17 cellular contexts compared by ENCODE assay signal in genomic region chr5:107980923-107981748, GRCh38.
DNase-seq lines count a peak whose midpoint lies in the region; ATAC-seq and TF ChIP-seq lines count a peak whose summit lies in the region.
"Had no signal": no experiment of that assay in that cellular context is flagged by ENCODE, and none has a peak within 500 bp of the region (broad histone marks: within the 10 kb centered on the region; RNA-seq: fewer than 3 reads in every experiment).

No MANE protein-coding gene starts in this region.

- H3K4me3 Mint-ChIP-seq in activated naive CD8-positive, alpha-beta T cell treated with anti-CD3 and anti-CD28 coated beads, Interleukin-2, amount 50 U/mL, for 24 hours: no peak overlapping the region
- H3K4me3 Mint-ChIP-seq in activated naive CD8-positive, alpha-beta T cell treated with anti-CD3 and anti-CD28 coated beads for 36 hours: no peak overlapping the region
- H3K4me3 Mint-ChIP-seq in stimulated activated effector memory CD8-positive, alpha-beta T cell treated with anti-CD3 and anti-CD28 coated beads, Interleukin-12 subunit alpha, Interleukin-12 subunit beta, amount 100 ng/mL, for 72 hours: peak overlapping the region; percentile 1
- H3K4me3 Mint-ChIP-seq: CD8-positive, alpha-beta T cell had no signal

- TF ChIP-seq CTCF in PC-3 (conservative IDR thresholded peaks at IDR 0.05; ENCODE audit: low read depth, low read length) (no peak), fibroblast of mammary gland (conservative IDR thresholded peaks at IDR 0.05; ENCODE audit: control insufficient read depth, insufficient read depth, low read depth, low read length) (no peak)

- H3K9me2 ChIP-seq in PC-3 (replicated peaks; ENCODE audit: low read length): no peaks in the 10 kb centered on the region

- POLR2A ChIA-PET in PC-3 (lab: Charles Lee; ENCODE audit: unreplicated experiment): no interaction called here

- H3K4me2 ChIP-seq in PC-3 (ENCODE audit: low read length): no peak overlapping the region

- H3K79me2 ChIP-seq in PC-3 (ENCODE audit: low read length): no peaks in the 10 kb centered on the region

- H3K27ac ChIP-seq in PC-3 (ENCODE audit: low read length): no peak overlapping the region

- BruUV-seq in PC-3 (replicated peaks; lab: Mats Ljungman, UMichigan): no TSS peak

- H3K4me1 ChIP-seq in PC-3 (ENCODE audit: insufficient read depth, low read length): no peaks in the 10 kb centered on the region

- no peaks in the 10 kb centered on the region for H4K20me1 ChIP-seq in PC-3 (ENCODE audit: low read length)

- H3K27me3 Mint-ChIP-seq in activated naive CD8-positive, alpha-beta T cell treated with anti-CD3 and anti-CD28 coated beads, Interleukin-2, amount 50 U/mL, for 24 hours: no peaks in the 10 kb centered on the region
- no peaks in the 10 kb centered on the region for H3K27me3 Mint-ChIP-seq in activated naive CD8-positive, alpha-beta T cell treated with anti-CD3 and anti-CD28 coated beads for 36 hours

- intact Hi-C loops in PC-3 (cut with micrococcal nuclease): no loop called here

- no peak for DNase-seq in activated naive CD8-positive, alpha-beta T cell treated with anti-CD3 and anti-CD28 coated beads, Interleukin-2, amount 50 U/mL, for 24 hours
- DNase-seq in activated naive CD8-positive, alpha-beta T cell treated with anti-CD3 and anti-CD28 coated beads for 36 hours: no peak
- no peak for DNase-seq in PC-3
- DNase-seq in fibroblast of mammary gland (ENCODE audit: low read depth): peak; percentile 43
- DNase-seq in stimulated activated effector memory CD8-positive, alpha-beta T cell treated with anti-CD3 and anti-CD28 coated beads, Interleukin-12 subunit alpha, Interleukin-12 subunit beta, amount 100 ng/mL, for 72 hours (ENCODE audit: low spot score in 2 of 2): no peak
- no peak for DNase-seq in activated naive CD4-positive, alpha-beta T cell treated with Interleukin-2 at 50 U/mL for 16 hours
- DNase-seq in stimulated activated CD4-positive, alpha-beta T cell treated with anti-CD3 and anti-CD28 coated beads, Interleukin-4, amount 100 ng/mL, for 24 hours: no peak
- DNase-seq in NCI-H128 (lab: John Stamatoyannopoulos, UW; ENCODE audit: unreplicated experiment): no peak
- DNase-seq: CD8-positive, alpha-beta T cell; H7; Karpas-422; MM.1S; NCI-H1105; NCI-H187 treated with DMSO at 0.1 percent for 48 hours; NCI-H2171 treated with DMSO at 0.1 percent for 48 hours; NCI-H510A; SHP77 had no signal

- no peaks in the 10 kb centered on the region for H3K27me3 ChIP-seq in PC-3 (ENCODE audit: low read length)

- ATAC-seq in activated naive CD8-positive, alpha-beta T cell treated with anti-CD3 and anti-CD28 coated beads, Interleukin-2, amount 50 U/mL, for 24 hours: no peak
- ATAC-seq in PC-3: peak; percentile 29; the same call in 1 of the 2 replicates
- peak; percentile 77 for ATAC-seq in stimulated activated effector memory CD8-positive, alpha-beta T cell treated with anti-CD3 and anti-CD28 coated beads, Interleukin-12 subunit alpha, Interleukin-12 subunit beta, amount 100 ng/mL, for 72 hours
- ATAC-seq: CD8-positive, alpha-beta T cell had no signal

- H3K27ac Mint-ChIP-seq in activated naive CD8-positive, alpha-beta T cell treated with anti-CD3 and anti-CD28 coated beads, Interleukin-2, amount 50 U/mL, for 24 hours: peak overlapping the region; percentile 37
- no peak overlapping the region for H3K27ac Mint-ChIP-seq in activated naive CD8-positive, alpha-beta T cell treated with anti-CD3 and anti-CD28 coated beads for 36 hours
- no peak overlapping the region for H3K27ac Mint-ChIP-seq in stimulated activated effector memory CD8-positive, alpha-beta T cell treated with anti-CD3 and anti-CD28 coated beads, Interleukin-12 subunit alpha, Interleukin-12 subunit beta, amount 100 ng/mL, for 72 hours
- H3K27ac Mint-ChIP-seq: CD8-positive, alpha-beta T cell had no signal

- peaks cover 2% of the 10 kb centered on the region for H3K36me3 Mint-ChIP-seq in activated naive CD8-positive, alpha-beta T cell treated with anti-CD3 and anti-CD28 coated beads, Interleukin-2, amount 50 U/mL, for 24 hours (ENCODE audit: low read depth)
- peaks cover 1% of the 10 kb centered on the region for H3K36me3 Mint-ChIP-seq in activated naive CD8-positive, alpha-beta T cell treated with anti-CD3 and anti-CD28 coated beads for 36 hours
- H3K36me3 Mint-ChIP-seq in stimulated activated effector memory CD8-positive, alpha-beta T cell treated with anti-CD3 and anti-CD28 coated beads, Interleukin-12 subunit alpha, Interleukin-12 subunit beta, amount 100 ng/mL, for 72 hours: no peaks in the 10 kb centered on the region
- H3K36me3 Mint-ChIP-seq: CD8-positive, alpha-beta T cell had no signal

- CTCF ChIA-PET in PC-3 (lab: Charles Lee): no interaction called here

- no peaks in the 10 kb centered on the region for H3K9me3 ChIP-seq in PC-3 (ENCODE audit: low read length)

- no peaks in the 10 kb centered on the region for H3F3A ChIP-seq in PC-3 (ENCODE audit: low read length, unreplicated experiment)

- no peak overlapping the region for H3K9ac ChIP-seq in PC-3 (ENCODE audit: low read length)

- H3K4me3 ChIP-seq in PC-3 (ENCODE audit: low read length): no peak overlapping the region
- H3K4me3 ChIP-seq in fibroblast of mammary gland (ENCODE audit: control insufficient read depth, low read depth, low read length): no peak overlapping the region

- peaks cover 13% of the 10 kb centered on the region for H3K4me1 Mint-ChIP-seq in activated naive CD8-positive, alpha-beta T cell treated with anti-CD3 and anti-CD28 coated beads, Interleukin-2, amount 50 U/mL, for 24 hours
- H3K4me1 Mint-ChIP-seq in activated naive CD8-positive, alpha-beta T cell treated with anti-CD3 and anti-CD28 coated beads for 36 hours: peaks cover 12% of the 10 kb centered on the region
- peaks cover 33% of the 10 kb centered on the region for H3K4me1 Mint-ChIP-seq in stimulated activated effector memory CD8-positive, alpha-beta T cell treated with anti-CD3 and anti-CD28 coated beads, Interleukin-12 subunit alpha, Interleukin-12 subunit beta, amount 100 ng/mL, for 72 hours

- H2AFZ ChIP-seq in PC-3 (ENCODE audit: low read length): no peak overlapping the region

- H3K36me3 ChIP-seq in PC-3 (ENCODE audit: low read depth, low read length): no peaks in the 10 kb centered on the region

- H3K9me3 Mint-ChIP-seq in activated naive CD8-positive, alpha-beta T cell treated with anti-CD3 and anti-CD28 coated beads, Interleukin-2, amount 50 U/mL, for 24 hours: no peaks in the 10 kb centered on the region
- no peaks in the 10 kb centered on the region for H3K9me3 Mint-ChIP-seq in activated naive CD8-positive, alpha-beta T cell treated with anti-CD3 and anti-CD28 coated beads for 36 hours
- no peaks in the 10 kb centered on the region for H3K9me3 Mint-ChIP-seq in stimulated activated effector memory CD8-positive, alpha-beta T cell treated with anti-CD3 and anti-CD28 coated beads, Interleukin-12 subunit alpha, Interleukin-12 subunit beta, amount 100 ng/mL, for 72 hours
- H3K9me3 Mint-ChIP-seq: CD8-positive, alpha-beta T cell had no signal
